ENCODE assay signal across 14 cellular contexts in the genomic region with DNA sequence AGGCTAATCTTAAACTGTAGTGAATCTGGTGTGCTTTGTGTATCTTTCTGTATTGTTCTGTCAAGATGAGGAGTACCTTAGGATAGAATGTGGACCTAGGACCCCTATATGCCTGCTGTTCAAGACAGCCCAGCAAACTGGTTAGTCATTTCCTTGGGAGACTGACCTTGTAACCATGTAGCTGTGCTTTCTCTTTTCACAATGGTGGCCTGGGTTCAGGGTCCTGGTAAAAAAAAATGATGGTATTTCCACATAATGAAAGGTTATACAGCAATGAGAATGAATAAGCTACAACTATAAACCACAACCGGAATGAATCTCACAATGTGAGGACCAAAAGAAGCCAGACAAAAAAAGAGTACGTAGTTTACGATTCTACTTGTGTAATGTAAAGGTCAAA.
"Had no signal": no experiment of that assay in that cellular context is flagged by ENCODE, and none has a peak within 500 bp of the region (broad histone marks: within the 10 kb centered on the region; RNA-seq: fewer than 3 reads in every experiment).

No MANE protein-coding gene starts in this region.

- H3K4me1 ChIP-seq: breast epithelium, colonic mucosa had no signal

- H3K4me3 ChIP-seq: breast epithelium, colonic mucosa, left ventricle myocardium inferior, neural progenitor cell, tibial artery had no signal

- ATAC-seq: activated CD8-positive, alpha-beta T cell treated with anti-CD3 and anti-CD28 coated beads, Interleukin-2, amount 10 ng/mL, durations not matched to agents 7 days and 5 days; activated naive CD4-positive, alpha-beta T cell treated with anti-CD3 and anti-CD28 coated beads, Interleukin-2, amount 50 U/mL, for 72 hours; naive thymus-derived CD8-positive, alpha-beta T cell had no signal

- H3K4me2 ChIP-seq: neural progenitor cell had no signal

- H3K36me3 ChIP-seq: breast epithelium, colonic mucosa, left ventricle myocardium inferior, neural progenitor cell, tibial artery, WERI-Rb-1 had no signal

- H3K27ac ChIP-seq: breast epithelium, colonic mucosa, left ventricle myocardium inferior, neural progenitor cell, tibial artery, WERI-Rb-1 had no signal

- H3K27me3 ChIP-seq: breast epithelium, colonic mucosa, neural progenitor cell had no signal

- DNase-seq: activated CD4-positive, alpha-beta T cell treated with anti-CD3 and anti-CD28 coated beads for 1 hour; activated CD4-positive, alpha-beta T cell treated with anti-CD3 and anti-CD28 coated beads, Interleukin-2, amount 50 U/mL, for 1 hour; activated CD8-positive, alpha-beta T cell treated with anti-CD3 and anti-CD28 coated beads, Interleukin-2, amount 10 ng/mL, durations not matched to agents 7 days and 5 days; colonic mucosa; foreskin melanocyte; glutamatergic neuron; hippocampal formation; left ventricle myocardium inferior; naive thymus-derived CD8-positive, alpha-beta T cell; tibial artery; WERI-Rb-1 had no signal

- H3K9me3 ChIP-seq: breast epithelium, colonic mucosa, left ventricle myocardium inferior, tibial artery had no signal

- H3K9ac ChIP-seq: neural progenitor cell had no signal
